Comparison of ENCODE assay signal across 9 cellular contexts in genomic region chr22:37844904-37845334, GRCh38. TPM values are rescaled to one million over a fixed set of nuclear protein-coding genes. Genes with fewer than 3 reads are reported as not detected.
DNase-seq lines count a peak whose midpoint lies in the region; ATAC-seq, FAIRE-seq and TF ChIP-seq lines count a peak whose summit lies in the region.
"Had no signal": no experiment of that assay in that cellular context is flagged by ENCODE, and none has a peak within 500 bp of the region (broad histone marks: within the 10 kb centered on the region; RNA-seq: fewer than 3 reads in every experiment).

No MANE protein-coding gene starts in this region.

- peak overlapping the region; percentile 65 for H3K27ac ChIP-seq in AG04450 (ENCODE audit: low read depth, low read length)
- H3K27ac ChIP-seq in naive thymus-derived CD4-positive, alpha-beta T cell (ENCODE audit: low read depth, low read length), result peak overlapping the region; percentile 83

- H3K4me1 ChIP-seq in naive thymus-derived CD4-positive, alpha-beta T cell (ENCODE audit: control insufficient read depth in 2 of 2, insufficient read depth in 2 of 2, low read length in 2 of 2), result peaks cover 10 to 17% of the 10 kb centered on the region in 2 donors
- peaks cover 17% of the 10 kb centered on the region for H3K4me1 ChIP-seq in mucosa of descending colon (ENCODE audit: low read depth)

- CTCF ChIA-PET in AG04450 (lab: Charles Lee), result interaction anchor here (1.0 kb wide), 1 partner anchor 28 kb away, joined by 4 read pairs; no protein-coding TSS in a partner anchor
- CTCF ChIA-PET in naive thymus-derived CD4-positive, alpha-beta T cell (lab: Charles Lee), result no interaction called here

- H3K27me3 ChIP-seq in AG04450 (ENCODE audit: control insufficient read depth, insufficient read depth, low read length) (no peaks in the 10 kb centered on the region), bronchial epithelial cell (ENCODE audit: control insufficient read depth, insufficient read depth, low read length) (no peaks in the 10 kb centered on the region)
- no peaks in the 10 kb centered on the region for H3K27me3 ChIP-seq in naive thymus-derived CD4-positive, alpha-beta T cell (ENCODE audit: control insufficient read depth in 2 of 2, insufficient read depth in 2 of 2, low read length in 2 of 2)

- peaks cover 1% of the 10 kb centered on the region for H3K36me3 ChIP-seq in bronchial epithelial cell (ENCODE audit: control insufficient read depth, insufficient read depth, low read length)
- peaks cover 0 to 2% (median 0%) of the 10 kb centered on the region in 3 experiments for H3K36me3 ChIP-seq in naive thymus-derived CD4-positive, alpha-beta T cell (ENCODE audit: control insufficient read depth in 2 of 3, insufficient read depth in 3 of 3, low read length in 3 of 3)
- H3K36me3 ChIP-seq in mucosa of descending colon (ENCODE audit: low read depth), result peaks cover 5% of the 10 kb centered on the region

- peak overlapping the region; percentile 45 for H3K4me3 ChIP-seq in AG04450 (ENCODE audit: low read depth, low read length)
- peak overlapping the region; percentile 76 for H3K4me3 ChIP-seq in Jurkat, Clone E6-1 (ENCODE audit: low read length)
- H3K4me3 ChIP-seq in bronchial epithelial cell (ENCODE audit: low read depth, low read length), result peak overlapping the region; percentile 68
- peak overlapping the region; percentile 84 for H3K4me3 ChIP-seq in naive thymus-derived CD4-positive, alpha-beta T cell (ENCODE audit: low read length)
- H3K4me3 ChIP-seq in mucosa of descending colon, result no peak overlapping the region

- H3K4me3 Mint-ChIP-seq in naive thymus-derived CD4-positive, alpha-beta T cell, result peak overlapping the region; percentile 83 to 95 (median 88)

- H3K4me1 Mint-ChIP-seq in naive thymus-derived CD4-positive, alpha-beta T cell, result peaks cover 19 to 42% (median 33%) of the 10 kb centered on the region in 7 donors

- intact Hi-C loops in naive thymus-derived CD4-positive, alpha-beta T cell (cut with micrococcal nuclease), result loop anchor here (1.0 to 10.0 kb wide), 11 partner anchors 27 to 337 kb away; partner anchors contain the start of genes GCAT (in 2 of the 2), PLA2G6 (in 2 of the 2), C22orf23 (in 1 of the 2) and GGA1 (in 1 of the 2)
- intact Hi-C loops in mucosa of descending colon (cut with DNase I, micrococcal nuclease), result no loop called here

- no peak for DNase-seq in AG04450 (ENCODE audit: low read depth, low spot score)
- no peak for DNase-seq in Jurkat, Clone E6-1 (ENCODE audit: low read depth, low spot score)
- peak; percentile 19 for DNase-seq in bronchial epithelial cell (ENCODE audit: low read depth)
- DNase-seq in naive thymus-derived CD4-positive, alpha-beta T cell, result no peak
- DNase-seq in mucosa of descending colon, result no peak
- DNase-seq in COR-L47 (lab: John Stamatoyannopoulos, UW), result no peak
- no peak for DNase-seq in COLO829 (ENCODE audit: low spot score)

- no peaks in the 10 kb centered on the region for H3K27me3 Mint-ChIP-seq in naive thymus-derived CD4-positive, alpha-beta T cell

- H3K9me3 Mint-ChIP-seq in naive thymus-derived CD4-positive, alpha-beta T cell, result peaks cover 0 to 4% (median 0%) of the 10 kb centered on the region in 11 donors

- FAIRE-seq in bronchial epithelial cell (lab: Jason Lieb, UNC), result no peak

- POLR2A ChIA-PET in AG04450 (lab: Yijun Ruan, JAX), result interaction anchor here (0.5 to 1.5 kb wide), 3 partner anchors 18 to 27 kb away, joined by 3 to 6 read pairs (median 5); no protein-coding TSS in a partner anchor
- POLR2A ChIA-PET in naive thymus-derived CD4-positive, alpha-beta T cell (lab: Charles Lee), result interaction anchor here (1.0 to 1.3 kb wide), 2 partner anchors 159 to 238 kb away, joined by 3 to 5 read pairs; partner anchors contain the start of gene NOL12

- TF ChIP-seq CTCF in AG04450 (IDR thresholded peaks at IDR 0.05; ENCODE audit: low read depth, low read length) (no peak), bronchial epithelial cell (IDR thresholded peaks at IDR 0.05; ENCODE audit: insufficient read depth, low read length, severe bottlenecking) (no peak), mucosa of descending colon (IDR thresholded peaks at IDR 0.05) (no peak)

- no peak for ATAC-seq in naive thymus-derived CD4-positive, alpha-beta T cell
- ATAC-seq in HG02840 (IDR thresholded peaks at IDR 0.05; ENCODE audit: low FRiP score, unreplicated experiment), result no peak
- no peak for ATAC-seq in mucosa of descending colon

- peaks cover 0 to 17% (median 0%) of the 10 kb centered on the region in 5 donors for H3K36me3 Mint-ChIP-seq in naive thymus-derived CD4-positive, alpha-beta T cell

- H3K27ac Mint-ChIP-seq in naive thymus-derived CD4-positive, alpha-beta T cell, result peak overlapping the region in 8 of 9 donors; percentile 71 to 92 (median 88)

- H3K9me3 ChIP-seq in AG04450 (ENCODE audit: control insufficient read depth, insufficient read depth, low read length) (peaks cover 4% of the 10 kb centered on the region; the same call in 1 of the 2 replicates), mucosa of descending colon (no peaks in the 10 kb centered on the region)
- no peaks in the 10 kb centered on the region for H3K9me3 ChIP-seq in naive thymus-derived CD4-positive, alpha-beta T cell (ENCODE audit: control insufficient read depth in 2 of 3, low read length in 3 of 3)

RNA-seq across cellular contexts. Expression of gene ANKRD54, which starts 0.8 kb away (rescaled TPM):
- 11.2 and 13.8 TPM in 2 replicates for polyA plus RNA-seq in AG04450 (2011; rRNA removed)
- 8.9 and 22.5 TPM in 2 replicates for polyA minus RNA-seq in AG04450 (2011; rRNA and poly(A)+ RNA removed)
- 29.2 TPM for polyA plus RNA-seq in Jurkat, Clone E6-1 (2012; ENCODE audit: insufficient read depth, insufficient read length)
- 18.7 and 18.9 TPM in 2 replicates for total RNA-seq in bronchial epithelial cell
- 10 to 100 TPM; 18.9 to 26.2 (median 20.4) TPM for total RNA-seq in naive thymus-derived CD4-positive, alpha-beta T cell
- polyA plus RNA-seq in naive thymus-derived CD4-positive, alpha-beta T cell, result 10 to 100 TPM; 14.3 to 18.5 TPM
- 10 to 100 TPM; 18.2 to 36.7 (median 28.1) TPM for total RNA-seq in mucosa of descending colon

RNA-seq across cellular contexts. Expression of gene EIF3L, which starts 4.3 kb away (rescaled TPM):
- 833 and 867 TPM in 2 replicates for polyA plus RNA-seq in AG04450 (2011; rRNA removed)
- 654 and 673 TPM in 2 replicates for polyA minus RNA-seq in AG04450 (2011; rRNA and poly(A)+ RNA removed)
- polyA plus RNA-seq in Jurkat, Clone E6-1 (2012; ENCODE audit: insufficient read depth, insufficient read length), result 862 TPM
- total RNA-seq in bronchial epithelial cell, result 267 and 420 TPM in 2 replicates
- total RNA-seq in naive thymus-derived CD4-positive, alpha-beta T cell, result 100 to 1,000 TPM; 383 to 586 (median 525) TPM
- 100 to 1,000 TPM; 338 to 419 TPM for polyA plus RNA-seq in naive thymus-derived CD4-positive, alpha-beta T cell
- total RNA-seq in mucosa of descending colon, result 100 to 1,000 TPM; 365 to 477 (median 414) TPM

RNA-seq across cellular contexts. Expression of gene GALR3, which starts 21.7 kb away (rescaled TPM):
- polyA plus RNA-seq in AG04450 (2011; rRNA removed), result not detected in 2 replicates
- not detected in 2 replicates for polyA minus RNA-seq in AG04450 (2011; rRNA and poly(A)+ RNA removed)
- not detected for polyA plus RNA-seq in Jurkat, Clone E6-1 (2012; ENCODE audit: insufficient read depth, insufficient read length)
- total RNA-seq in bronchial epithelial cell (not detected in 2 replicates), mucosa of descending colon (not detected)
- total RNA-seq in naive thymus-derived CD4-positive, alpha-beta T cell, result not detected
- not detected for polyA plus RNA-seq in naive thymus-derived CD4-positive, alpha-beta T cell
- total RNA-seq: dermis microvascular lymphatic vessel endothelial cell had no signal

RNA-seq across cellular contexts. Expression of gene GCAT, which starts 37.2 kb away (rescaled TPM):
- 8.9 and 13.2 TPM in 2 replicates for polyA plus RNA-seq in AG04450 (2011; rRNA removed)
- 7.3 and 17.3 TPM in 2 replicates for polyA minus RNA-seq in AG04450 (2011; rRNA and poly(A)+ RNA removed)
- polyA plus RNA-seq in Jurkat, Clone E6-1 (2012; ENCODE audit: insufficient read depth, insufficient read length), result 53.0 TPM
- total RNA-seq in bronchial epithelial cell (12.8 and 27.6 TPM in 2 replicates), mucosa of descending colon (10 to 100 TPM in 2 of 3 donors, 1 to 10 TPM in 1; 9.2 to 15.6 (median 13.6) TPM)
- 10 to 100 TPM in 1 of 5 experiments, 1 to 10 TPM in 4; 1.1 to 14.6 (median 5.4) TPM for total RNA-seq in naive thymus-derived CD4-positive, alpha-beta T cell
- polyA plus RNA-seq in naive thymus-derived CD4-positive, alpha-beta T cell, result 1 to 10 TPM; 7.8 to 8.1 TPM

Comparison
In these comparisons a context has a peak if more than half of its experiments do, and no peak if none do; other contexts are left out.
1. intact Hi-C loops: an anchor here in naive thymus-derived CD4-positive, alpha-beta T cell (1.0 to 10.0 kb wide); none called in mucosa of descending colon.